Comparison of ENCODE assay signal across 15 cellular contexts in genomic region chr20:40192529-40192928, GRCh38.
DNase-seq lines count a peak whose midpoint lies in the region; ATAC-seq and TF ChIP-seq lines count a peak whose summit lies in the region.
"Had no signal": no experiment of that assay in that cellular context is flagged by ENCODE, and none has a peak within 500 bp of the region (broad histone marks: within the 10 kb centered on the region; RNA-seq: fewer than 3 reads in every experiment).

No MANE protein-coding gene starts in this region.

- H3K9me3 ChIP-seq in DND-41 (ENCODE audit: insufficient read depth, low read length, severe bottlenecking): no peaks in the 10 kb centered on the region
- no peaks in the 10 kb centered on the region for H3K9me3 ChIP-seq in tibial artery
- H3K9me3 ChIP-seq in neural progenitor cell (ENCODE audit: low read depth): no peaks in the 10 kb centered on the region
- H3K9me3 ChIP-seq: BE2C, Caco-2, HAP-1 had no signal

- H3K27me3 ChIP-seq in DND-41 (ENCODE audit: insufficient read depth, low read length, poor library complexity) (peaks cover 5% of the 10 kb centered on the region), tibial artery (no peaks in the 10 kb centered on the region), neural progenitor cell (no peaks in the 10 kb centered on the region)
- H3K27me3 ChIP-seq: BE2C had no signal

- no peaks in the 10 kb centered on the region for H3K36me3 Mint-ChIP-seq in CD14-positive monocyte
- no peaks in the 10 kb centered on the region for H3K36me3 Mint-ChIP-seq in neural progenitor cell

- H3K4me3 Mint-ChIP-seq in CD14-positive monocyte (peak overlapping the region in 1 of 2 donors; percentile 13), neural progenitor cell (no peak overlapping the region)
- H3K4me3 Mint-ChIP-seq: CD4-positive, alpha-beta T cell had no signal

- H3K27ac ChIP-seq in DND-41 (ENCODE audit: low read length): no peak overlapping the region
- H3K27ac ChIP-seq in tibial artery: peak overlapping the region; percentile 19 to 36
- H3K27ac ChIP-seq in neural progenitor cell: no peak overlapping the region
- H3K27ac ChIP-seq: GM23248, HL-60 had no signal

- peak overlapping the region in 4 of 7 donors; percentile 48 to 82 (median 62) for H3K27ac Mint-ChIP-seq in CD14-positive monocyte
- no peak overlapping the region for H3K27ac Mint-ChIP-seq in neural progenitor cell
- H3K27ac Mint-ChIP-seq: CD4-positive, alpha-beta T cell had no signal

- no peak for TF ChIP-seq CTCF in CD14-positive monocyte (IDR thresholded peaks at IDR 0.05)
- TF ChIP-seq CTCF in DND-41 (IDR thresholded peaks at IDR 0.05; ENCODE audit: borderline replicate concordance, extremely low read depth, low read length, poor library complexity, severe bottlenecking): no peak
- TF ChIP-seq CTCF in tibial artery (IDR thresholded peaks at IDR 0.05): no peak
- TF ChIP-seq CTCF in neural progenitor cell (IDR thresholded peaks at IDR 0.05): no peak

- no peaks in the 10 kb centered on the region for H3K79me2 ChIP-seq in DND-41 (ENCODE audit: insufficient read depth, low read length)
- no peaks in the 10 kb centered on the region for H3K79me2 ChIP-seq in neural progenitor cell (ENCODE audit: low read depth)

- H3K27me3 Mint-ChIP-seq in CD14-positive monocyte (ENCODE audit: low read depth in 3 of 3): peaks cover 2 to 21% (median 3%) of the 10 kb centered on the region in 3 donors
- no peaks in the 10 kb centered on the region for H3K27me3 Mint-ChIP-seq in neural progenitor cell (ENCODE audit: insufficient read depth, low read depth)

- H3K4me2 ChIP-seq in DND-41 (ENCODE audit: insufficient read depth, low read length): no peak overlapping the region
- H3K4me2 ChIP-seq in neural progenitor cell: no peak overlapping the region

- no peaks in the 10 kb centered on the region for H4K20me1 ChIP-seq in DND-41 (ENCODE audit: insufficient read depth, low read length)
- H4K20me1 ChIP-seq in neural progenitor cell (ENCODE audit: low read depth): no peaks in the 10 kb centered on the region

- H3K4me3 ChIP-seq in DND-41 (ENCODE audit: low read depth in 1 of 2, low read length in 2 of 2) (no peak overlapping the region), tibial artery (no peak overlapping the region), neural progenitor cell (no peak overlapping the region)
- H3K4me3 ChIP-seq: GM23248, HAP-1 had no signal

- H2AFZ ChIP-seq in DND-41 (ENCODE audit: low read depth, low read length): no peak overlapping the region
- H2AFZ ChIP-seq in neural progenitor cell (replicated peaks): no peak overlapping the region
- H2AFZ ChIP-seq: GM23248 had no signal

- H3K36me3 ChIP-seq in DND-41 (ENCODE audit: insufficient read depth, low read length) (no peaks in the 10 kb centered on the region), tibial artery (no peaks in the 10 kb centered on the region), neural progenitor cell (no peaks in the 10 kb centered on the region)
- H3K36me3 ChIP-seq: BE2C, HAP-1 had no signal

- no peaks in the 10 kb centered on the region for H3F3A ChIP-seq in neural progenitor cell (ENCODE audit: low read depth)

- H3K4me1 Mint-ChIP-seq in CD14-positive monocyte: peaks cover 21% of the 10 kb centered on the region
- no peaks in the 10 kb centered on the region for H3K4me1 Mint-ChIP-seq in neural progenitor cell

- H3K4me1 ChIP-seq in DND-41 (ENCODE audit: insufficient read depth, low read length) (no peaks in the 10 kb centered on the region), tibial artery (peaks cover 0 to 39% (median 29%) of the 10 kb centered on the region in 4 donors), neural progenitor cell (peaks cover 9% of the 10 kb centered on the region)
- H3K4me1 ChIP-seq: BE2C, Caco-2, HAP-1 had no signal

- H3K9ac ChIP-seq in DND-41 (ENCODE audit: low read depth, low read length): no peak overlapping the region
- H3K9ac ChIP-seq in neural progenitor cell: no peak overlapping the region
- H3K9ac ChIP-seq: GM23248 had no signal

- DNase-seq in CD14-positive monocyte (ENCODE audit: low spot score): no peak
- DNase-seq in DND-41: peak; percentile 15
- DNase-seq in NOMO-1 treated with DMSO at 0.1 percent for 48 hours (lab: John Stamatoyannopoulos, UW; ENCODE audit: unreplicated experiment): peak; percentile 42
- no peak for DNase-seq in tibial artery
- no peak for DNase-seq in neural progenitor cell (ENCODE audit: low spot score)
- DNase-seq in stimulated activated CD4-positive, alpha-beta T cell treated with anti-CD3 and anti-CD28 coated beads, Interleukin-12 subunit alpha, Interleukin-12 subunit beta, amount 100 ng/mL, for 4 hours: no peak
- DNase-seq: ACHN; BE2C; C1 segment of cervical spinal cord; Caco-2; CD4-positive, alpha-beta T cell; GDM1 had no signal

- ATAC-seq in DND-41 (ENCODE audit: insufficient read depth, low read depth): peak; percentile 78

- intact Hi-C loops in CD14-positive monocyte (cut with micrococcal nuclease): no loop called here
- intact Hi-C loops in tibial artery (cut with DNase I; ENCODE audit: low total_unique reads): no loop called here

- H3K9me3 Mint-ChIP-seq in CD14-positive monocyte (peaks cover 0 to 3% (median 0%) of the 10 kb centered on the region in 7 donors), neural progenitor cell (no peaks in the 10 kb centered on the region)
- H3K9me3 Mint-ChIP-seq: CD4-positive, alpha-beta T cell had no signal

Comparison
In these comparisons a context has a peak if more than half of its experiments do, and no peak if none do; other contexts are left out.
1. DNase-seq: peak in DND-41 (single experiment) and NOMO-1 treated with DMSO at 0.1 percent for 48 hours (single experiment); none in CD14-positive monocyte (single experiment), tibial artery (0 of 2), neural progenitor cell (single experiment) and stimulated activated CD4-positive, alpha-beta T cell treated with anti-CD3 and anti-CD28 coated beads, Interleukin-12 subunit alpha, Interleukin-12 subunit beta, amount 100 ng/mL, for 4 hours (single experiment).
2. H3K27ac ChIP-seq: peak in tibial artery (2 of 2); none in DND-41 (single experiment) and neural progenitor cell (single experiment).